Comparison of ENCODE assay signal across 7 cellular contexts in genomic region chr11:9347779-9348178, GRCh38. TPM values are rescaled to one million over a fixed set of nuclear protein-coding genes. Genes with fewer than 3 reads are reported as not detected.
DNase-seq lines count a peak whose midpoint lies in the region; ATAC-seq, FAIRE-seq and TF ChIP-seq lines count a peak whose summit lies in the region.
"Not testable (repeated sequence)": the region's sequence is repeated elsewhere in the genome, so short reads cannot be mapped to it uniquely, and the experiment has no call there.

No MANE protein-coding gene starts in this region.

- H2BK12ac ChIP-seq in trophoblast cell (ENCODE audit: low read length), result not testable (repeated sequence)

- not testable (repeated sequence) for H4K12ac ChIP-seq in trophoblast cell (ENCODE audit: low read depth, low read length)

- peak overlapping the region; percentile 40 for H3K27ac Mint-ChIP-seq in endodermal cell

- not testable (repeated sequence) for H2AK5ac ChIP-seq in mesendoderm (ENCODE audit: low read length); trophoblast cell (ENCODE audit: low read length)

- H3K4me3 ChIP-seq in A549; Loucy (ENCODE audit: low read length, poor library complexity, severe bottlenecking); K562; mesendoderm (ENCODE audit: low read length): not testable (repeated sequence)
- H3K4me3 ChIP-seq in Jurkat, Clone E6-1 (ENCODE audit: low read length), result peak overlapping the region; percentile 27
- peak overlapping the region; percentile 31 for H3K4me3 ChIP-seq in endodermal cell (ENCODE audit: low read length)
- H3K4me3 ChIP-seq in trophoblast cell (ENCODE audit: low read depth, low read length), result peak overlapping the region; percentile 7

- not testable (repeated sequence) for TF ChIP-seq CTCF in A549 (IDR thresholded peaks at IDR 0.05); Loucy (conservative IDR thresholded peaks at IDR 0.05; ENCODE audit: low read length); K562 (IDR thresholded peaks at IDR 0.05 in 2 of 3, conservative IDR thresholded peaks at IDR 0.05 in 1 of 3; ENCODE audit: insufficient read depth in 2 of 3, low read depth in 1 of 3, low read length in 3 of 3); endodermal cell (conservative IDR thresholded peaks at IDR 0.05)

- ATAC-seq in A549, K562: not testable (repeated sequence)

- H3K79me2 ChIP-seq in Loucy (ENCODE audit: insufficient read depth, low read length); K562 (ENCODE audit: control insufficient read depth, insufficient read depth, low read length); mesendoderm (ENCODE audit: control insufficient read depth, insufficient read depth, low read length); trophoblast cell (ENCODE audit: control insufficient read depth, insufficient read depth, low read length, poor library complexity): not testable (repeated sequence)

- not testable (repeated sequence) for H4K8ac ChIP-seq in mesendoderm (ENCODE audit: low read depth, low read length); trophoblast cell (ENCODE audit: low read depth, low read length)

- not testable (repeated sequence) for H3K23ac ChIP-seq in mesendoderm (ENCODE audit: low read length); trophoblast cell (ENCODE audit: low read length)

- H2AFZ ChIP-seq in Loucy (ENCODE audit: low read length); K562 (ENCODE audit: low read depth, low read length); trophoblast cell (ENCODE audit: insufficient read depth, low read length, poor library complexity): not testable (repeated sequence)

- H3K79me1 ChIP-seq in mesendoderm (ENCODE audit: low read length); trophoblast cell (ENCODE audit: low read length): not testable (repeated sequence)

- H3K27ac ChIP-seq in A549; K562 (ENCODE audit: extremely low read depth, low read depth, low read length); endodermal cell (ENCODE audit: low read depth, low read length); mesendoderm (ENCODE audit: low read depth, low read length); trophoblast cell (ENCODE audit: low read depth, low read length): not testable (repeated sequence)

- not testable (repeated sequence) for H4K20me1 ChIP-seq in Loucy (ENCODE audit: insufficient read depth, low read length, poor library complexity, severe bottlenecking); K562 (replicated peaks; ENCODE audit: control insufficient read depth, insufficient read depth, low read length)

- WGBS in A549 (ENCODE audit: missing lambda C conversion rate), result 74% methylated on average over 4 of the region's 4 CpGs
- WGBS in K562 (ENCODE audit: insufficient coverage, low coverage, missing lambda C conversion rate), result 62% methylated on average over 4 of the region's 4 CpGs
- 65% methylated on average over 4 of the region's 4 CpGs; no CpG with 5 or more reads in 1 of the 2 experiments for WGBS in endodermal cell (ENCODE audit: insufficient coverage in 1 of 2, insufficient read length in 1 of 2), 2 experiments
- no CpG with 5 or more reads among the region's 4 CpGs for WGBS in mesendoderm (ENCODE audit: extremely low coverage, insufficient coverage, low lambda C conversion rate)
- WGBS in trophoblast cell (ENCODE audit: extremely low coverage, insufficient coverage, insufficient read length), result no CpG with 5 or more reads among the region's 4 CpGs

- not testable (repeated sequence) for H3K9me2 ChIP-seq in Loucy (replicated peaks; ENCODE audit: low read depth, low read length)

- H2BK15ac ChIP-seq in mesendoderm (replicated peaks; ENCODE audit: low read depth), result not testable (repeated sequence)

- not testable (repeated sequence) for H3K4me3 Mint-ChIP-seq in endodermal cell

- H3K27me3 ChIP-seq in Loucy (ENCODE audit: insufficient read depth, low read length, poor library complexity, severe bottlenecking); K562 (ENCODE audit: control insufficient read depth in 2 of 2, insufficient read depth in 2 of 2, low read length in 2 of 2); endodermal cell (ENCODE audit: control insufficient read depth, insufficient read depth, low read length, poor library complexity, severe bottlenecking); mesendoderm (ENCODE audit: insufficient read depth, low read length, poor library complexity); trophoblast cell (ENCODE audit: insufficient read depth, low read length): not testable (repeated sequence)

- H3K18ac ChIP-seq in mesendoderm (ENCODE audit: low read length); trophoblast cell (ENCODE audit: low read length): not testable (repeated sequence)

- not testable (repeated sequence) for TF ChIP-seq POLR2A in A549 (IDR thresholded peaks at IDR 0.05; ENCODE audit: low read length); K562 (conservative IDR thresholded peaks at IDR 0.05)

- H2BK120ac ChIP-seq in mesendoderm (ENCODE audit: low read depth, low read length); trophoblast cell (ENCODE audit: insufficient read depth, low read length, poor library complexity): not testable (repeated sequence)

- H2BK5ac ChIP-seq in mesendoderm (ENCODE audit: low read length); trophoblast cell (ENCODE audit: low read depth, low read length, poor library complexity): not testable (repeated sequence)

- not testable (repeated sequence) for H3K36me3 ChIP-seq in Loucy (ENCODE audit: insufficient read depth, low read length); K562 (ENCODE audit: control insufficient read depth, insufficient read depth, low read length); endodermal cell (ENCODE audit: control insufficient read depth, insufficient read depth, low read length); mesendoderm (ENCODE audit: control insufficient read depth, insufficient read depth, low read length); trophoblast cell (ENCODE audit: control insufficient read depth in 1 of 2, insufficient read depth in 2 of 2, low read length in 2 of 2)

- peaks cover 23% of the 10 kb centered on the region for H3K4me1 Mint-ChIP-seq in endodermal cell

- not testable (repeated sequence) for H3K4me1 ChIP-seq in A549; endodermal cell (ENCODE audit: control insufficient read depth, insufficient read depth, low read length); mesendoderm (ENCODE audit: control insufficient read depth, low read depth, low read length); trophoblast cell (ENCODE audit: control insufficient read depth in 1 of 2, insufficient read depth in 2 of 2, low read length in 2 of 2)
- H3K4me1 ChIP-seq in Loucy (ENCODE audit: insufficient read depth, low read length, poor library complexity, severe bottlenecking) (peaks cover 29% of the 10 kb centered on the region), K562 (replicated peaks in 1 of 2; ENCODE audit: control insufficient read depth in 2 of 2, insufficient read depth in 2 of 2, low read length in 2 of 2) (peaks cover 0 to 11% of the 10 kb centered on the region in 2 experiments; a peak in 2 of 5 replicates)

- CTCF ChIA-PET in A549 (lab: Yijun Ruan, JAX), result interaction anchor here (0.7 kb wide), 1 partner anchor 24 kb away, joined by 4 read pairs; no protein-coding TSS in a partner anchor
- CTCF ChIA-PET in K562 (lab: Yijun Ruan, JAX; ENCODE audit: low intra/inter-chr PET ratio), result not testable (repeated sequence)

- not testable (repeated sequence) for DNase-seq in A549 (ENCODE audit: low read depth in 1 of 2, low spot score in 1 of 2); K562 (ENCODE audit: extremely low read depth in 1 of 4, low spot score in 3 of 4); endodermal cell; trophoblast cell
- peak; percentile 51 for DNase-seq in Jurkat, Clone E6-1 (ENCODE audit: low read depth, low spot score)
- peak; percentile 25 for DNase-seq in mesendoderm

- not testable (repeated sequence) for H3K36me3 Mint-ChIP-seq in endodermal cell (ENCODE audit: low read depth)

- not testable (repeated sequence) for FAIRE-seq in A549 (lab: Jason Lieb, UNC); K562 (lab: Jason Lieb, UNC)

- not testable (repeated sequence) for H3K9me3 ChIP-seq in A549; Loucy (ENCODE audit: insufficient read depth, low read depth, low read length); K562 (replicated peaks; ENCODE audit: control insufficient read depth, insufficient read depth, low read depth, low read length); endodermal cell (ENCODE audit: control insufficient read depth, low read length); trophoblast cell (ENCODE audit: insufficient read depth, low read depth, low read length)

- H3K9ac ChIP-seq in Loucy (ENCODE audit: low read depth, low read length, poor library complexity, severe bottlenecking); K562 (ENCODE audit: insufficient read depth in 1 of 2, low read depth in 2 of 2, low read length in 2 of 2); endodermal cell (ENCODE audit: extremely low read depth, low read length, poor library complexity, severe bottlenecking); mesendoderm (ENCODE audit: low read length); trophoblast cell (ENCODE audit: low read length): not testable (repeated sequence)

- intact Hi-C loops in K562 (cut with micrococcal nuclease), result not testable (repeated sequence)

- not testable (repeated sequence) for H3F3A ChIP-seq in Loucy (ENCODE audit: low read depth)

- H3K9me3 Mint-ChIP-seq in endodermal cell, result not testable (repeated sequence)

- not testable (repeated sequence) for H3K9me1 ChIP-seq in K562 (ENCODE audit: control insufficient read depth, insufficient read depth, low read length)

- H3K4me2 ChIP-seq in A549; K562 (ENCODE audit: insufficient read depth, low read length); mesendoderm (ENCODE audit: low read length); trophoblast cell (ENCODE audit: low read length): not testable (repeated sequence)
- H3K4me2 ChIP-seq in Loucy (ENCODE audit: low read depth, low read length, poor library complexity, severe bottlenecking), result peak overlapping the region; percentile 23

- not testable (repeated sequence) for H3K4ac ChIP-seq in mesendoderm (ENCODE audit: low read depth, low read length); trophoblast cell (ENCODE audit: low read depth, low read length)

- BruUV-seq in K562 (replicated peaks; lab: Mats Ljungman, UMichigan), result not testable (repeated sequence)

- in situ Hi-C loops in K562 (cut with MboI), result not testable (repeated sequence)

- not testable (repeated sequence) for TF ChIP-seq EP300 in A549 (IDR thresholded peaks at IDR 0.05); K562 (IDR thresholded peaks at IDR 0.05; ENCODE audit: low read length)

- not testable (repeated sequence) for TF ChIP-seq RAD21 in A549 (conservative IDR thresholded peaks at IDR 0.05 in 1 of 2, IDR thresholded peaks at IDR 0.05 in 1 of 2); K562 (CRISPR knock-in tag; conservative IDR thresholded peaks at IDR 0.05 in 1 of 2, IDR thresholded peaks at IDR 0.05 in 1 of 2)

- H3K27me3 Mint-ChIP-seq in endodermal cell (ENCODE audit: insufficient read depth), result not testable (repeated sequence)

- not testable (repeated sequence) for H3K56ac ChIP-seq in mesendoderm (ENCODE audit: low read length)

- not testable (repeated sequence) for H4K91ac ChIP-seq in trophoblast cell (ENCODE audit: low read depth, low read length)

- not testable (repeated sequence) for H4K5ac ChIP-seq in mesendoderm (ENCODE audit: low read length)

- H3K14ac ChIP-seq in trophoblast cell (ENCODE audit: low read length), result not testable (repeated sequence)

- POLR2A ChIA-PET in A549 (lab: Yijun Ruan, JAX); K562 (lab: Yijun Ruan, JAX): not testable (repeated sequence)

RNA-seq across cellular contexts. Expression of gene TMEM41B, which starts 33.4 kb away (rescaled TPM):
- polyA plus RNA-seq in A549 (2011; rRNA removed) (57.7 and 71.4 TPM in 2 replicates), A549 (2017; fragmentation: RNase III; extraction: RNeasy Plus Mini Kit Qiagen cat#74134 plus additional on column Dnase treatment) (38.6 to 51.6 TPM (median 47.0 TPM) in 3 replicates), K562 (2011; rRNA removed) (79.6 and 89.6 TPM in 2 replicates), K562 (2014; fragmentation: Illumina TruSeq; extraction: Trizol) (28.1 and 28.8 TPM in 2 replicates), K562 (2014; fragmentation: Nextera tagmentation; extraction: Ambion mirVana) (10 to 100 TPM; 17.1 to 24.7 TPM), K562 (2014; rRNA removed) (58.7 and 75.6 TPM in 2 replicates)
- 30.9 and 40.0 TPM in 2 replicates for polyA plus RNA-seq in A549 (2012; cell fraction: cytosol; rRNA removed)
- 43.4 and 51.2 TPM in 2 replicates for polyA plus RNA-seq in A549 (2012; cell fraction: nucleus; rRNA removed)
- 23.1 and 25.4 TPM in 2 replicates for polyA minus RNA-seq in A549 (2011; rRNA and poly(A)+ RNA removed)
- 12.7 TPM for polyA plus RNA-seq in Jurkat, Clone E6-1 (2012; ENCODE audit: insufficient read depth, insufficient read length)
- total RNA-seq in K562 (2011; cell fraction: chromatin; rRNA removed; ENCODE audit: low replicate concordance), result 126 and 247 TPM in 2 replicates
- 91.1 and 96.4 TPM in 2 replicates for total RNA-seq in K562 (2011; cell fraction: nucleolus; rRNA removed)
- 150 and 203 TPM in 2 replicates for total RNA-seq in K562 (2011; cell fraction: nucleoplasm; rRNA removed)
- total RNA-seq in K562 (2014; rRNA removed) (58.5 and 65.8 TPM in 2 replicates), K562 (2014; rRNA removed; fragmentation: Illumina TruSeq; extraction: Trizol) (51.5 and 58.8 TPM in 2 replicates), K562 (2015; rRNA removed; fragmentation: Illumina TruSeq; extraction: Trizol) (34.5 and 37.0 TPM in 2 replicates), K562 (2021) (44.3 and 48.7 TPM in 2 replicates), endodermal cell (10 to 100 TPM; 67.8 to 68.0 TPM)
- 25.0 and 45.7 TPM in 2 replicates for polyA plus RNA-seq in K562 (2011; cell fraction: cytosol; rRNA removed)
- polyA plus RNA-seq in K562 (2011; cell fraction: nucleus; rRNA removed), result 60.6 and 87.8 TPM in 2 replicates
- 28.0 and 30.7 TPM in 2 replicates for polyA plus RNA-seq in K562 (2012)
- polyA minus RNA-seq in K562 (2011; rRNA and poly(A)+ RNA removed), result 48.1 and 48.6 TPM in 2 replicates
- 23.0 and 24.4 TPM in 2 replicates for polyA minus RNA-seq in K562 (2011; cell fraction: cytosol; rRNA and poly(A)+ RNA removed)
- 34.3 and 57.6 TPM in 2 replicates for polyA minus RNA-seq in K562 (2011; cell fraction: nucleus; rRNA and poly(A)+ RNA removed)
- 47.2 TPM for polyA plus RNA-seq in endodermal cell (2013, experiment 1 of 2)
- 40.9 TPM for polyA plus RNA-seq in endodermal cell (2013, experiment 2 of 2)
- polyA plus RNA-seq in mesendoderm (2013, experiment 1 of 2), result 45.8 TPM
- 44.7 TPM for polyA plus RNA-seq in mesendoderm (2013, experiment 2 of 2)
- 67.0 and 71.4 TPM in 2 replicates for polyA plus RNA-seq in trophoblast cell (2013)

RNA-seq across cellular contexts. Expression of gene IPO7, which starts 36.7 kb away (rescaled TPM):
- polyA plus RNA-seq in A549 (2011; rRNA removed), result 142 and 160 TPM in 2 replicates
- polyA plus RNA-seq in A549 (2012; cell fraction: cytosol; rRNA removed), result 29.9 and 35.0 TPM in 2 replicates
- polyA plus RNA-seq in A549 (2012; cell fraction: nucleus; rRNA removed), result 23.0 and 30.7 TPM in 2 replicates
- 108 to 129 TPM (median 115 TPM) in 3 replicates for polyA plus RNA-seq in A549 (2017; fragmentation: RNase III; extraction: RNeasy Plus Mini Kit Qiagen cat#74134 plus additional on column Dnase treatment)
- 112 and 120 TPM in 2 replicates for polyA minus RNA-seq in A549 (2011; rRNA and poly(A)+ RNA removed)
- 42.0 TPM for polyA plus RNA-seq in Jurkat, Clone E6-1 (2012; ENCODE audit: insufficient read depth, insufficient read length)
- 180 and 323 TPM in 2 replicates for total RNA-seq in K562 (2011; cell fraction: chromatin; rRNA removed; ENCODE audit: low replicate concordance)
- total RNA-seq in K562 (2011; cell fraction: nucleolus; rRNA removed), result 70.2 and 84.5 TPM in 2 replicates
- 129 and 135 TPM in 2 replicates for total RNA-seq in K562 (2011; cell fraction: nucleoplasm; rRNA removed)
- total RNA-seq in K562 (2014; rRNA removed), result 48.2 and 50.7 TPM in 2 replicates
- 138 and 149 TPM in 2 replicates for total RNA-seq in K562 (2014; rRNA removed; fragmentation: Illumina TruSeq; extraction: Trizol)
- 101 and 110 TPM in 2 replicates for total RNA-seq in K562 (2015; rRNA removed; fragmentation: Illumina TruSeq; extraction: Trizol)
- 136 and 139 TPM in 2 replicates for total RNA-seq in K562 (2021)
- polyA plus RNA-seq in K562 (2011; rRNA removed), result 96.0 and 124 TPM in 2 replicates
- 25.5 and 49.4 TPM in 2 replicates for polyA plus RNA-seq in K562 (2011; cell fraction: cytosol; rRNA removed)
- 38.0 and 39.8 TPM in 2 replicates for polyA plus RNA-seq in K562 (2011; cell fraction: nucleus; rRNA removed)
- polyA plus RNA-seq in K562 (2012), result 69.9 and 74.5 TPM in 2 replicates
- polyA plus RNA-seq in K562 (2014; fragmentation: Illumina TruSeq; extraction: Trizol), result 112 and 129 TPM in 2 replicates
- polyA plus RNA-seq in K562 (2014; fragmentation: Nextera tagmentation; extraction: Ambion mirVana), result 10 to 100 TPM; 23.6 to 28.7 TPM
- polyA plus RNA-seq in K562 (2014; rRNA removed), result 69.1 and 73.4 TPM in 2 replicates
- polyA minus RNA-seq in K562 (2011; rRNA and poly(A)+ RNA removed), result 224 and 240 TPM in 2 replicates
- 144 and 148 TPM in 2 replicates for polyA minus RNA-seq in K562 (2011; cell fraction: cytosol; rRNA and poly(A)+ RNA removed)
- 52.9 and 81.3 TPM in 2 replicates for polyA minus RNA-seq in K562 (2011; cell fraction: nucleus; rRNA and poly(A)+ RNA removed)
- total RNA-seq in endodermal cell, result 100 to 1,000 TPM; 161 to 163 TPM
- 164 TPM for polyA plus RNA-seq in endodermal cell (2013, experiment 1 of 2)
- polyA plus RNA-seq in endodermal cell (2013, experiment 2 of 2), result 150 TPM
- polyA plus RNA-seq in mesendoderm (2013, experiment 1 of 2), result 140 TPM
- polyA plus RNA-seq in mesendoderm (2013, experiment 2 of 2), result 137 TPM
- 96.6 and 98.3 TPM in 2 replicates for polyA plus RNA-seq in trophoblast cell (2013)
